ENCODE assay signal across 12 cellular contexts in the genomic region with DNA sequence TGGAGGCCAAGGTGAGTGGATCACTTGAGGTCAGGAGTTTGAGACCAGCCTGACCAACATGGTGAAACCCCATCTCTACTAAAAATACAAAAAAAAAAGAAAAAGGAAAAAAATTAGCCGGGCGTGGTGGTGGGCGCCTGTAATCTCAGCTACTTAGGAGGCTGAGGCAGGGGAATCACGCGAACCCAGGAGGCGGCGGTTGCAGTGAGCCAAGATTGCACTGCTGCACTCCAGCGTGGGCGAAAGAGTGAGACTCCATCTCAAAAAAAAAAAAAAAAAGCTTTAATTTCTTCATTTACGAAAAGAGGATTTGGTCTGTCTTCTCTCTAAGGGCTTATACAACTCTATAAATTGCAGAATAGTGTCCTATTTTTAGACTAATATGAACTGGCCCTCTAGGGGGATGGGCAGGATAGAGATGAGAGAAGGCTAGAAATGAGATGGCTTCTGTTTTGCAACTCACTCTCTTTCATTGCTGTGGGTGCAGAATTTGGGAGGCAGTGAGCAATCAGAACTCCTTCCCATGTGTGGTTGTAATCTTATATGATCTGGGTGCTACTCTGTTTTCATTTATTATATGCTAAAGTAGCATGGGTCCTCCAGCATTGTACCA. TPM values are rescaled to one million over a fixed set of nuclear protein-coding genes. Genes with fewer than 3 reads are reported as not detected.
A peak's percentile ranks its signal among the peaks of the same experiment; 100 is the strongest.
DNase-seq lines count a peak whose midpoint lies in the region; ATAC-seq, FAIRE-seq and TF ChIP-seq lines count a peak whose summit lies in the region.
"Had no signal": no experiment of that assay in that cellular context is flagged by ENCODE, and none has a peak within 500 bp of the region (broad histone marks: within the 10 kb centered on the region; RNA-seq: fewer than 3 reads in every experiment).

No MANE protein-coding gene starts in this region.

- POLR2A ChIA-PET in CD4-positive, alpha-beta T cell (lab: Charles Lee), result interaction anchor here (0.7 to 1.8 kb wide), 2 partner anchors 11 to 89 kb away, joined by 3 to 8 read pairs; a partner anchor contains a TSS
- POLR2A ChIA-PET in H1 (lab: Charles Lee; ENCODE audit: partially characterized antibody), result interaction anchor here (0.7 to 2.2 kb wide), 4 partner anchors 10 to 541 kb away, joined by 3 to 13 read pairs (median 4); a partner anchor contains a TSS

- CTCF ChIA-PET in CD4-positive, alpha-beta T cell (lab: Charles Lee), result interaction anchor here (2.4 kb wide), 1 partner anchor 12 kb away, joined by 7 read pairs; a partner anchor contains a TSS
- CTCF ChIA-PET in H1 (lab: Charles Lee; ENCODE audit: partially characterized antibody), result interaction anchor here (0.6 to 3.7 kb wide), 12 partner anchors 8 to 276 kb away, joined by 3 to 33 read pairs (median 3); a partner anchor contains a TSS

- H3K36me3 Mint-ChIP-seq in CD4-positive, alpha-beta T cell (ENCODE audit: low read depth), result peaks cover 67% of the 10 kb centered on the region

- H2AFZ ChIP-seq in H1 (ENCODE audit: low read length) (no peak overlapping the region), neuronal stem cell (ENCODE audit: low read length) (peak overlapping the region; percentile 39), MM.1S (ENCODE audit: low read length) (no peak overlapping the region)

- H3K4me3 ChIP-seq in H1 (ENCODE audit: extremely low read depth in 1 of 4, insufficient read depth in 2 of 4, low read depth in 3 of 4, low read length in 4 of 4) (no peak overlapping the region), neuronal stem cell (ENCODE audit: low read length in 2 of 2) (no peak overlapping the region), MM.1S (ENCODE audit: low read length) (no peak overlapping the region)
- H3K4me3 ChIP-seq: esophagus squamous epithelium had no signal

- no peak for TF ChIP-seq CTCF in CD4-positive, alpha-beta T cell (IDR thresholded peaks at IDR 0.05)
- TF ChIP-seq CTCF in H1 (IDR thresholded peaks at IDR 0.05; ENCODE audit: control extremely low read depth in 1 of 3, insufficient read depth in 1 of 3, low read depth in 1 of 3, low read length in 3 of 3), result no peak
- TF ChIP-seq CTCF in MM.1S (IDR thresholded peaks at IDR 0.05; ENCODE audit: low read length), result no peak

- no peak overlapping the region for H2AK5ac ChIP-seq in H1 (ENCODE audit: low read depth, low read length)
- no peak overlapping the region for H2AK5ac ChIP-seq in neuronal stem cell (ENCODE audit: low read depth, low read length)

- no peak overlapping the region for H4K8ac ChIP-seq in H1 (ENCODE audit: extremely low read depth, insufficient read depth, low read length)
- H4K8ac ChIP-seq in neuronal stem cell (ENCODE audit: low read depth, low read length), result no peak overlapping the region

- H2BK120ac ChIP-seq in H1 (replicated peaks; ENCODE audit: low read depth, low read length) (no peak overlapping the region), neuronal stem cell (ENCODE audit: low read depth, low read length) (no peak overlapping the region)

- H3K9ac ChIP-seq in H1 (replicated peaks in 1 of 4; ENCODE audit: extremely low read depth in 1 of 4, low read depth in 3 of 4, low read length in 3 of 4) (no peak overlapping the region), neuronal stem cell (ENCODE audit: low read depth, low read length, poor library complexity) (no peak overlapping the region), MM.1S (ENCODE audit: low read length) (no peak overlapping the region)

- H2BK20ac ChIP-seq in H1 (ENCODE audit: low read length), result no peak overlapping the region

- peak overlapping the region in 1 of 2 experiments; percentile 18; a peak in 2 of 4 replicates for H3K4me2 ChIP-seq in H1 (ENCODE audit: insufficient read depth in 1 of 2, low read depth in 2 of 2, low read length in 2 of 2)
- no peak overlapping the region for H3K4me2 ChIP-seq in neuronal stem cell (ENCODE audit: insufficient read depth, low read length, poor library complexity, severe bottlenecking)
- H3K4me2 ChIP-seq in MM.1S (ENCODE audit: low read depth, low read length), result no peak overlapping the region

- H3K27ac ChIP-seq in CD4-positive, alpha-beta T cell (ENCODE audit: low read depth, low read length), result no peak overlapping the region
- H3K27ac ChIP-seq in H1 (ENCODE audit: low read depth, low read length) (no peak overlapping the region), neuronal stem cell (replicated peaks; ENCODE audit: low read length) (no peak overlapping the region), MM.1S (ENCODE audit: low read length) (no peak overlapping the region)
- H3K27ac ChIP-seq: esophagus squamous epithelium had no signal

- H4K20me1 ChIP-seq in H1 (replicated peaks in 1 of 2; ENCODE audit: control insufficient read depth in 1 of 2, insufficient read depth in 2 of 2, low read length in 2 of 2), result no peaks in the 10 kb centered on the region
- H4K20me1 ChIP-seq in MM.1S (ENCODE audit: insufficient read depth, low read length), result no peaks in the 10 kb centered on the region; the same call in 1 of the 2 replicates

- peaks cover 3 to 22% (median 18%) of the 10 kb centered on the region in 4 experiments; a peak in 5 of 7 replicates for H3K4me1 ChIP-seq in H1 (replicated peaks in 1 of 4; ENCODE audit: control insufficient read depth in 3 of 4, insufficient read depth in 4 of 4, low read length in 3 of 4)
- peaks cover 5 to 25% of the 10 kb centered on the region in 2 donors for H3K4me1 ChIP-seq in neuronal stem cell (ENCODE audit: control insufficient read depth in 2 of 2, insufficient read depth in 1 of 2, low read depth in 1 of 2, low read length in 2 of 2)
- peaks cover 11% of the 10 kb centered on the region for H3K4me1 ChIP-seq in MM.1S (ENCODE audit: low read length)

- no peak overlapping the region for H2BK12ac ChIP-seq in H1 (ENCODE audit: low read depth, low read length)
- H2BK12ac ChIP-seq in neuronal stem cell (ENCODE audit: low read length), result no peak overlapping the region

- intact Hi-C loops in CD4-positive, alpha-beta T cell (cut with DNase I, micrococcal nuclease), result loop anchor here in 1 of 2 experiments (5.0 kb wide), 1 partner anchor 79 kb away; no protein-coding TSS in a partner anchor

- H3K18ac ChIP-seq in H1 (ENCODE audit: extremely low read depth, low read length) (no peak overlapping the region), neuronal stem cell (ENCODE audit: low read length) (no peak overlapping the region)

- H3K14ac ChIP-seq in H1 (ENCODE audit: insufficient read length), result no peak overlapping the region
- no peak overlapping the region for H3K14ac ChIP-seq in neuronal stem cell (ENCODE audit: low read length)

- H3K27ac Mint-ChIP-seq in CD4-positive, alpha-beta T cell, result peak overlapping the region; percentile 58

- H3K4ac ChIP-seq in H1 (replicated peaks; ENCODE audit: insufficient read length, low read depth, low read length), result no peak overlapping the region
- no peak overlapping the region for H3K4ac ChIP-seq in neuronal stem cell (ENCODE audit: low read length)

- no peaks in the 10 kb centered on the region for H3K9me3 ChIP-seq in CD4-positive, alpha-beta T cell (ENCODE audit: control insufficient read depth, low read length)
- H3K9me3 ChIP-seq in H1 (ENCODE audit: insufficient read depth in 2 of 2, low read depth in 1 of 2, low read length in 1 of 2), result no peaks in the 10 kb centered on the region
- H3K9me3 ChIP-seq in neuronal stem cell (replicated peaks in 1 of 2; ENCODE audit: control insufficient read depth in 2 of 2, insufficient read depth in 1 of 2, low read depth in 1 of 2, low read length in 2 of 2), result peaks cover 0 to 4% of the 10 kb centered on the region in 2 donors
- H3K9me3 ChIP-seq in MM.1S (replicated peaks; ENCODE audit: insufficient read depth, low read length), result no peaks in the 10 kb centered on the region
- H3K9me3 ChIP-seq: esophagus squamous epithelium had no signal

- H3K79me2 ChIP-seq in H1 (ENCODE audit: control insufficient read depth in 1 of 2, insufficient read depth in 2 of 2, low read length in 2 of 2) (peaks cover 0 to 23% of the 10 kb centered on the region in 2 experiments; a peak in 2 of 4 replicates), MM.1S (ENCODE audit: low read length) (peaks cover 98% of the 10 kb centered on the region)

- no peaks in the 10 kb centered on the region for H3K9me2 ChIP-seq in MM.1S (replicated peaks; ENCODE audit: insufficient read depth, low read length)

- H3F3A ChIP-seq in MM.1S (ENCODE audit: insufficient read depth, low read length), result no peaks in the 10 kb centered on the region

- no peak for TF ChIP-seq EP300 in H1 (IDR thresholded peaks at IDR 0.05; ENCODE audit: borderline replicate concordance in 1 of 2, low read depth in 2 of 2, low read length in 2 of 2)

- no peak for ATAC-seq in CD4-positive, alpha-beta T cell (ENCODE audit: poor library complexity)
- peak; percentile 44 for ATAC-seq in HG02884 (IDR thresholded peaks at IDR 0.05; ENCODE audit: unreplicated experiment)
- no peak for ATAC-seq in HG02852 (IDR thresholded peaks at IDR 0.05; ENCODE audit: unreplicated experiment)
- no peak for ATAC-seq in HG03342 (IDR thresholded peaks at IDR 0.05; ENCODE audit: unreplicated experiment)

- no peak overlapping the region for H2BK15ac ChIP-seq in H1 (ENCODE audit: low read length)
- no peak overlapping the region for H2BK15ac ChIP-seq in neuronal stem cell (ENCODE audit: low read length)

- H4K5ac ChIP-seq in H1 (ENCODE audit: insufficient read length, low read depth, low read length), result no peak overlapping the region

- DNase-seq in CD4-positive, alpha-beta T cell, result no peak
- DNase-seq in H1 (ENCODE audit: low read depth in 1 of 2, low spot score in 2 of 2), result no peak
- no peak for DNase-seq in neuronal stem cell (ENCODE audit: low spot score)
- DNase-seq in MM.1S, result no peak
- DNase-seq in GM12891 (ENCODE audit: insufficient read length, low spot score), result no peak
- DNase-seq: esophagus squamous epithelium, NCI-H524 had no signal

- H3K23ac ChIP-seq in H1 (ENCODE audit: insufficient read length) (no peak overlapping the region), neuronal stem cell (ENCODE audit: low read depth, low read length, poor library complexity) (no peak overlapping the region)

- H3K4me1 Mint-ChIP-seq in CD4-positive, alpha-beta T cell (ENCODE audit: low read depth), result peaks cover 85% of the 10 kb centered on the region

- no peak for TF ChIP-seq RAD21 in H1 (IDR thresholded peaks at IDR 0.05 in 1 of 2, conservative IDR thresholded peaks at IDR 0.05 in 1 of 2; ENCODE audit: low read depth in 2 of 2, low read length in 2 of 2)

- peak overlapping the region; percentile 49 for H3K4me3 Mint-ChIP-seq in CD4-positive, alpha-beta T cell

- no peak for TF ChIP-seq POLR2A in H1 (IDR thresholded peaks at IDR 0.05; ENCODE audit: control extremely low read depth in 1 of 2, low read depth in 2 of 2, low read length in 2 of 2)
- TF ChIP-seq POLR2A in GM12891 (IDR thresholded peaks at IDR 0.05; ENCODE audit: low read depth, low read length), result no peak

- no peaks in the 10 kb centered on the region; the same call in 1 of the 2 replicates for H3K79me1 ChIP-seq in H1 (ENCODE audit: low read depth, low read length)
- no peaks in the 10 kb centered on the region for H3K79me1 ChIP-seq in neuronal stem cell (ENCODE audit: low read depth, low read length)

- H3K27me3 ChIP-seq in CD4-positive, alpha-beta T cell (ENCODE audit: control insufficient read depth, insufficient read depth, low read length), result no peaks in the 10 kb centered on the region
- H3K27me3 ChIP-seq in H1 (replicated peaks in 1 of 4; ENCODE audit: control insufficient read depth in 3 of 4, extremely low read depth in 1 of 4, insufficient read depth in 3 of 4, low read length in 3 of 4) (no peaks in the 10 kb centered on the region), neuronal stem cell (ENCODE audit: control insufficient read depth in 3 of 3, insufficient read depth in 3 of 3, low read depth in 1 of 3, low read length in 3 of 3) (no peaks in the 10 kb centered on the region), MM.1S (replicated peaks; ENCODE audit: insufficient read depth, low read length) (no peaks in the 10 kb centered on the region)
- H3K27me3 ChIP-seq: esophagus squamous epithelium had no signal

- no peaks in the 10 kb centered on the region for H3K27me3 Mint-ChIP-seq in CD4-positive, alpha-beta T cell

- no peak overlapping the region for H4K91ac ChIP-seq in H1 (replicated peaks; ENCODE audit: insufficient read length, low read length)
- H4K91ac ChIP-seq in neuronal stem cell (ENCODE audit: low read depth, low read length, poor library complexity), result no peak overlapping the region

- no peak for FAIRE-seq in H1 (lab: Jason Lieb, UNC)
- no peak for FAIRE-seq in GM12891 (lab: Jason Lieb, UNC)
- FAIRE-seq: bronchial epithelial cell, GM12892 had no signal

- 95% methylated on average over 10 of the region's 10 CpGs; no CpG with 5 or more reads in 1 of the 2 experiments for WGBS in H1 (ENCODE audit: extremely low coverage in 1 of 2, insufficient coverage in 1 of 2, insufficient read length in 1 of 2, insufficient replicate concordance in 2 of 2, low coverage in 1 of 2, low lambda C conversion rate in 2 of 2, missing lambda C conversion rate in 1 of 2), 2 experiments
- WGBS in neuronal stem cell (ENCODE audit: extremely low coverage in 2 of 2, insufficient read length in 2 of 2, insufficient replicate concordance in 1 of 2), 2 donors, result no CpG with 5 or more reads among the region's 10 CpGs

- no peak overlapping the region for H3K56ac ChIP-seq in H1 (replicated peaks; ENCODE audit: insufficient read length, low read depth, low read length)

- H3K9me3 Mint-ChIP-seq in CD4-positive, alpha-beta T cell, result no peaks in the 10 kb centered on the region

- no peaks in the 10 kb centered on the region for H3K23me2 ChIP-seq in H1 (ENCODE audit: low read depth, low read length)

- H2BK5ac ChIP-seq in H1 (ENCODE audit: low read depth, low read length) (peak overlapping the region; percentile 20; the same call in 1 of the 2 replicates), neuronal stem cell (ENCODE audit: low read length) (no peak overlapping the region)

- H3K36me3 ChIP-seq in H1 (ENCODE audit: control insufficient read depth in 2 of 4, insufficient read depth in 4 of 4, low read length in 3 of 4) (no peaks in the 10 kb centered on the region), neuronal stem cell (replicated peaks in 1 of 2; ENCODE audit: control insufficient read depth in 2 of 2, insufficient read depth in 2 of 2, low read length in 2 of 2) (peaks cover 0 to 15% of the 10 kb centered on the region in 2 donors), MM.1S (replicated peaks; ENCODE audit: insufficient read depth, low read length) (0 out of 2 replicates have a peak, but pooled peaks cover 9% of the 10 kb centered on the region)

RNA-seq across cellular contexts. Expression of a gene that starts 11.3 kb away (rescaled TPM):
- 10 to 100 TPM; 58.8 to 59.8 TPM for total RNA-seq in CD4-positive, alpha-beta T cell
- total RNA-seq in H1 (2021; fragmentation: NEBNext Ultra II Directional; extraction: Animal tissue kit (Norgen Biotek cat#: 25700)), result 6.6 and 6.8 TPM in 2 replicates
- polyA plus RNA-seq in H1 (2011; rRNA removed), result 2.5 and 3.8 TPM in 2 replicates
- polyA plus RNA-seq in H1 (2011; cell fraction: cytosol; rRNA removed), result 2.8 TPM
- 3.6 TPM for polyA plus RNA-seq in H1 (2011; cell fraction: nucleus; rRNA removed)
- polyA plus RNA-seq in H1 (2012, experiment 1 of 2), result 2.0 to 3.5 TPM (median 2.5 TPM) in 4 replicates
- 0.17 TPM for polyA plus RNA-seq in H1 (2012, experiment 2 of 2)
- polyA plus RNA-seq in H1 (2013, experiment 1 of 2), result 4.4 TPM
- polyA plus RNA-seq in H1 (2013, experiment 2 of 2), result 4.5 TPM
- polyA minus RNA-seq in H1 (2011; rRNA and poly(A)+ RNA removed), result 6.3 and 10.5 TPM in 2 replicates
- 5.4 TPM for polyA minus RNA-seq in H1 (2011; cell fraction: cytosol; rRNA and poly(A)+ RNA removed)
- 14.2 TPM for polyA minus RNA-seq in H1 (2011; cell fraction: nucleus; rRNA and poly(A)+ RNA removed)
- 2.0 TPM for polyA plus RNA-seq in neuronal stem cell (2013, experiment 1 of 2)
- 2.2 TPM for polyA plus RNA-seq in neuronal stem cell (2013, experiment 2 of 2)
- 4.5 TPM for polyA plus RNA-seq in GM12891 (2012; ENCODE audit: low read depth, missing spikeins)

RNA-seq across cellular contexts. Expression of a gene that starts 58.0 kb away (rescaled TPM):
- 10 to 100 TPM; 23.7 to 24.4 TPM for total RNA-seq in CD4-positive, alpha-beta T cell
- 15.2 and 17.0 TPM in 2 replicates for total RNA-seq in H1 (2021; fragmentation: NEBNext Ultra II Directional; extraction: Animal tissue kit (Norgen Biotek cat#: 25700))
- 3.5 and 6.0 TPM in 2 replicates for polyA plus RNA-seq in H1 (2011; rRNA removed)
- 9.3 TPM for polyA plus RNA-seq in H1 (2011; cell fraction: cytosol; rRNA removed)
- polyA plus RNA-seq in H1 (2011; cell fraction: nucleus; rRNA removed), result 7.4 TPM
- polyA plus RNA-seq in H1 (2012, experiment 1 of 2), result 6.4 to 19.0 TPM (median 7.6 TPM) in 4 replicates
- 1.2 TPM for polyA plus RNA-seq in H1 (2012, experiment 2 of 2)
- 22.0 TPM for polyA plus RNA-seq in H1 (2013, experiment 1 of 2)
- 21.7 TPM for polyA plus RNA-seq in H1 (2013, experiment 2 of 2)
- 5.3 and 6.2 TPM in 2 replicates for polyA minus RNA-seq in H1 (2011; rRNA and poly(A)+ RNA removed)
- polyA minus RNA-seq in H1 (2011; cell fraction: cytosol; rRNA and poly(A)+ RNA removed), result 5.0 TPM
- polyA minus RNA-seq in H1 (2011; cell fraction: nucleus; rRNA and poly(A)+ RNA removed), result 23.7 TPM
- polyA plus RNA-seq in neuronal stem cell (2013, experiment 1 of 2), result 30.6 TPM
- 33.0 TPM for polyA plus RNA-seq in neuronal stem cell (2013, experiment 2 of 2)
- 18.9 TPM for polyA plus RNA-seq in GM12891 (2012; ENCODE audit: low read depth, missing spikeins)

RNA-seq across cellular contexts. Expression of a gene that starts 58.2 kb away (rescaled TPM):
- 1 to 10 TPM; 3.0 to 3.5 TPM for total RNA-seq in CD4-positive, alpha-beta T cell
- total RNA-seq in H1 (2021; fragmentation: NEBNext Ultra II Directional; extraction: Animal tissue kit (Norgen Biotek cat#: 25700)), result 4.9 and 5.4 TPM in 2 replicates
- 0.71 and 1.4 TPM in 2 replicates for polyA plus RNA-seq in H1 (2011; rRNA removed)
- polyA plus RNA-seq in H1 (2011; cell fraction: cytosol; rRNA removed), result 3.1 TPM
- 0.66 TPM for polyA plus RNA-seq in H1 (2011; cell fraction: nucleus; rRNA removed)
- 2.9 to 6.1 TPM (median 3.6 TPM) in 4 replicates for polyA plus RNA-seq in H1 (2012, experiment 1 of 2)
- 0.43 TPM for polyA plus RNA-seq in H1 (2012, experiment 2 of 2)
- 4.5 TPM for polyA plus RNA-seq in H1 (2013, experiment 1 of 2)
- polyA plus RNA-seq in H1 (2013, experiment 2 of 2), result 4.0 TPM
- polyA minus RNA-seq in H1 (2011; rRNA and poly(A)+ RNA removed), result 1.3 and 1.7 TPM in 2 replicates
- polyA minus RNA-seq in H1 (2011; cell fraction: cytosol; rRNA and poly(A)+ RNA removed), result 1.5 TPM
- 3.1 TPM for polyA minus RNA-seq in H1 (2011; cell fraction: nucleus; rRNA and poly(A)+ RNA removed)
- 6.4 TPM for polyA plus RNA-seq in neuronal stem cell (2013, experiment 1 of 2)
- 6.1 TPM for polyA plus RNA-seq in neuronal stem cell (2013, experiment 2 of 2)
- 3.8 TPM for polyA plus RNA-seq in GM12891 (2012; ENCODE audit: low read depth, missing spikeins)
